ENCODE assay signal across 30 cellular contexts in genomic region chr13:27861165-27861564, GRCh38. TPM values are rescaled to one million over a fixed set of nuclear protein-coding genes. Genes with fewer than 3 reads are reported as not detected.
"Had no signal": no experiment of that assay in that cellular context is flagged by ENCODE, and none has a peak within 500 bp of the region (broad histone marks: within the 10 kb centered on the region; RNA-seq: fewer than 3 reads in every experiment).

No MANE protein-coding gene starts in this region.

- H3K27ac ChIP-seq: coronary artery, dorsolateral prefrontal cortex, epithelial cell of prostate, esophagus squamous epithelium, gastrocnemius medialis, heart right ventricle, left lung, lower lobe of right lung had no signal

- H3K9me3 ChIP-seq: esophagus squamous epithelium, gastrocnemius medialis, heart right ventricle, left lung, lower lobe of right lung had no signal

- H3K4me3 ChIP-seq: coronary artery, dorsolateral prefrontal cortex, esophagus squamous epithelium, gastrocnemius medialis, heart right ventricle, left lung, lower lobe of right lung had no signal

- H3K36me3 ChIP-seq: esophagus squamous epithelium, gastrocnemius medialis, heart right ventricle, left lung, lower lobe of right lung had no signal

- ATAC-seq: esophagus mucosa, gastrocnemius medialis, left lung, left ventricle myocardium superior, lower lobe of right lung had no signal

- DNase-seq: dermis blood vessel endothelial cell; dorsolateral prefrontal cortex; effector CD4-positive, alpha-beta T cell; effector memory CD4-positive, alpha-beta T cell; erythroblast; esophagus squamous epithelium; foreskin fibroblast; foreskin melanocyte; gastrocnemius medialis; glutamatergic neuron; head of caudate nucleus; heart right ventricle; hippocampal formation; left cardiac atrium; left lung; left ventricle myocardium superior; lower lobe of right lung; midbrain had no signal

- H3K4me1 ChIP-seq: esophagus squamous epithelium, gastrocnemius medialis, left lung, lower lobe of right lung had no signal

- FAIRE-seq: colon, endometrium, islet of Langerhans, keratinocyte had no signal

RNA-seq across cellular contexts. Expression of gene PDX1, which starts 58.6 kb away (rescaled TPM):
- total RNA-seq: dermis blood vessel endothelial cell, dorsolateral prefrontal cortex, esophagus mucosa, esophagus squamous epithelium, gastrocnemius medialis, glomerular endothelial cell, heart right ventricle, kidney epithelial cell, left cardiac atrium, left lung, left ventricle myocardium superior, lower leg skin, lower lobe of right lung, lung microvascular endothelial cell, mononuclear cell had no signal
- polyA plus RNA-seq: heart right ventricle, keratinocyte had no signal
